9 cellular contexts compared by ENCODE assay signal in the genomic region with DNA sequence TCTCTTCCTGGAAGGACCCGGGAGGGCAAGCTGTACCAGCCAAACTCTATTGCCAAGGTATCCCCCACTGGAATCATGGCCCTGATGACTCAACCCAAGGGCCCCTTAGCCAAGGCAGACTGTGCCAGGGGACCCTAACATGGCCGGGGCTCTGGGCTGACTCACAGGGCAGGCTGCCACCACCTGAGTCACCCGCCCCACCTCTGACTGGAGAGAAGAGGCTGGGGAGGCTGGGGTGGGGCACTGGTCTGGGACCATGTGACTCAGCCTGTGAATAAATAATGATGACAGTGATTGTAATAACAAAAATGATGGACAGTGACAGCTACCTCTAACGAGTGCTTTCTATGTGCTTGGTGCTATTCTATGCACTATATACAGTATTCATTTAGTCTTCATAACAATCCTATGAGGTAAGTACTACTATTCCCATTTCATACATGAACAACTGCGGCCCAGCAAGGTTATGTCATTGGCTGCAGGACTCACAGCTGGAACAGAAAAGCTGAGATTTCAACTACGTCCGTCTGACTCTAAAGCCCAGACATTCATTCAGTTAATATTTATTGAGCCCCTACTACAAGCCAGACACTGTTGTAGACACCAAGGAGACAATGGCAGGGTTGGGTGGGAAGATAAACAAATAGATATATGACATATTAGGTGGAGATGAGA.
A peak's percentile ranks its signal among the peaks of the same experiment; 100 is the strongest.
DNase-seq lines count a peak whose midpoint lies in the region; ATAC-seq and TF ChIP-seq lines count a peak whose summit lies in the region.
"Had no signal": no experiment of that assay in that cellular context is flagged by ENCODE, and none has a peak within 500 bp of the region (broad histone marks: within the 10 kb centered on the region; RNA-seq: fewer than 3 reads in every experiment).

No MANE protein-coding gene starts in this region.

- no peaks in the 10 kb centered on the region for H4K20me1 ChIP-seq in hepatocyte (ENCODE audit: insufficient read depth, poor library complexity, severe bottlenecking)

- no peak overlapping the region for H2AFZ ChIP-seq in hepatocyte

- TF ChIP-seq EP300 in tibial nerve (IDR thresholded peaks at IDR 0.05): peak in 1 of 2 donors; percentile 51

- no peak for TF ChIP-seq POLR2A in tibial nerve (IDR thresholded peaks at IDR 0.05)

- H3K4me3 ChIP-seq in hepatocyte (no peak overlapping the region), tibial nerve (no peak overlapping the region)

- no peak for ATAC-seq in HG03135 (IDR thresholded peaks at IDR 0.05; ENCODE audit: unreplicated experiment)
- ATAC-seq in GM21360 (IDR thresholded peaks at IDR 0.05; ENCODE audit: unreplicated experiment): no peak

- no peaks in the 10 kb centered on the region for H3K79me2 ChIP-seq in hepatocyte

- no peaks in the 10 kb centered on the region for H3K9me2 ChIP-seq in hepatocyte (replicated peaks; ENCODE audit: insufficient read depth)

- no peak overlapping the region for H3K4me2 ChIP-seq in hepatocyte

- TF ChIP-seq CTCF in hepatocyte (IDR thresholded peaks at IDR 0.05; ENCODE audit: poor library complexity) (no peak), tibial nerve (IDR thresholded peaks at IDR 0.05) (no peak)

- peaks cover 23% of the 10 kb centered on the region for H3K4me1 ChIP-seq in hepatocyte (ENCODE audit: insufficient read depth)
- peaks cover 0 to 47% (median 14%) of the 10 kb centered on the region in 4 donors for H3K4me1 ChIP-seq in tibial nerve

- H3K9me3 ChIP-seq in hepatocyte (ENCODE audit: low read depth) (no peaks in the 10 kb centered on the region), tibial nerve (no peaks in the 10 kb centered on the region)

- H3K27me3 ChIP-seq in hepatocyte (no peaks in the 10 kb centered on the region), tibial nerve (no peaks in the 10 kb centered on the region)

- DNase-seq in DMS 273 (lab: John Stamatoyannopoulos, UW; ENCODE audit: unreplicated experiment) (peak; percentile 21), DMS 273 treated with DMSO at 0.1 percent for 48 hours (lab: John Stamatoyannopoulos, UW) (no peak), astrocyte of the hippocampus (ENCODE audit: low read depth, low spot score) (peak; percentile 89), hepatocyte (ENCODE audit: low spot score) (peak; percentile 65), tibial nerve (ENCODE audit: low spot score in 2 of 2) (peak; percentile 41 to 55)
- DNase-seq in activated CD4-positive, CD25-positive, alpha-beta regulatory T cell treated with anti-CD3 and anti-CD28 coated beads, Interleukin-2, amount 50 U/mL, for 72 hours: no peak

- WGBS in hepatocyte (ENCODE audit: low lambda C conversion rate, missing lambda C conversion rate): 83% methylated on average over 7 of the region's 7 CpGs
- 70 to 73% methylated on average over 7 of the region's 7 CpGs for WGBS in tibial nerve, 2 donors

- H3K36me3 ChIP-seq in hepatocyte (replicated peaks; ENCODE audit: insufficient read depth, low read depth) (no peaks in the 10 kb centered on the region), tibial nerve (no peaks in the 10 kb centered on the region)

- H3K27ac ChIP-seq in hepatocyte (no peak overlapping the region), tibial nerve (peak overlapping the region in 1 of 4 donors; percentile 31)
- H3K27ac ChIP-seq: 22Rv1 had no signal

Comparison
In these comparisons a context has a peak if more than half of its experiments do, and no peak if none do; other contexts are left out.
1. DNase-seq: peak in DMS 273 (single experiment), astrocyte of the hippocampus (single experiment), hepatocyte (single experiment) and tibial nerve (2 of 2); none in DMS 273 treated with DMSO at 0.1 percent for 48 hours (single experiment) and activated CD4-positive, CD25-positive, alpha-beta regulatory T cell treated with anti-CD3 and anti-CD28 coated beads, Interleukin-2, amount 50 U/mL, for 72 hours (single experiment).